1 cellular context compared by ENCODE assay signal in the genomic region with DNA sequence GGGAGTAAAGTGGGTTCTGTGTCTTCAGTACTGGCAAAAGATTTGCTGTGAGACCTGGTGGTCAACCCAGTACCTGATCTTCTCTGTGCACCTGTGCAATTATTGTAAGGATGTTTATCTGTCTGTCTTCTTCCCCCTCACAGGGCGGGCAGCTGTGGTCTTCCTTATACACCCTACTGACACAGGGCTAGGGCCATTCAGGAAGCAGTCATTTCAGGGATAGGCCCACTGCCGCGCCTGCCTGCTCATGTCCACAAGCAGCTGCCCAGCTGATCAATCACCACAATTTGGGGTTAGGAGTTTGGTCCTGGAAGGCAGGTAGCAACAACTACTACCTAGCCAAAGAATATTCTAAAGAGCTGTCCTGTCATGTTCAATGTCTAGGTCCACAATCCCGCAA.
TF ChIP-seq lines count a peak whose summit lies in the region.

No MANE protein-coding gene starts in this region.

TF ChIP-seq in H1, 55 proteins besides CTCF, POLR2A, EP300 and RAD21:
- TF ChIP-seq CBX5 (IDR thresholded peaks at IDR 0.05; ENCODE audit: low read depth, low read length) (no peak), SP2 (IDR thresholded peaks at IDR 0.05; ENCODE audit: low read length) (no peak), CHD1 (IDR thresholded peaks at IDR 0.05; ENCODE audit: low read depth, low read length) (no peak), TAF7 (optimal IDR thresholded peaks at IDR 0.05; ENCODE audit: borderline replicate concordance, low read depth, low read length) (no peak), SIN3A (conservative IDR thresholded peaks at IDR 0.05 in 1 of 2, IDR thresholded peaks at IDR 0.05 in 1 of 2; ENCODE audit: low read depth in 1 of 2, low read length in 2 of 2) (no peak), ZNF274 (IDR thresholded peaks at IDR 0.05; ENCODE audit: borderline replicate concordance, extremely low read depth, low read length) (no peak)
